Comparison of ENCODE assay signal across 8 cellular contexts in the genomic region with DNA sequence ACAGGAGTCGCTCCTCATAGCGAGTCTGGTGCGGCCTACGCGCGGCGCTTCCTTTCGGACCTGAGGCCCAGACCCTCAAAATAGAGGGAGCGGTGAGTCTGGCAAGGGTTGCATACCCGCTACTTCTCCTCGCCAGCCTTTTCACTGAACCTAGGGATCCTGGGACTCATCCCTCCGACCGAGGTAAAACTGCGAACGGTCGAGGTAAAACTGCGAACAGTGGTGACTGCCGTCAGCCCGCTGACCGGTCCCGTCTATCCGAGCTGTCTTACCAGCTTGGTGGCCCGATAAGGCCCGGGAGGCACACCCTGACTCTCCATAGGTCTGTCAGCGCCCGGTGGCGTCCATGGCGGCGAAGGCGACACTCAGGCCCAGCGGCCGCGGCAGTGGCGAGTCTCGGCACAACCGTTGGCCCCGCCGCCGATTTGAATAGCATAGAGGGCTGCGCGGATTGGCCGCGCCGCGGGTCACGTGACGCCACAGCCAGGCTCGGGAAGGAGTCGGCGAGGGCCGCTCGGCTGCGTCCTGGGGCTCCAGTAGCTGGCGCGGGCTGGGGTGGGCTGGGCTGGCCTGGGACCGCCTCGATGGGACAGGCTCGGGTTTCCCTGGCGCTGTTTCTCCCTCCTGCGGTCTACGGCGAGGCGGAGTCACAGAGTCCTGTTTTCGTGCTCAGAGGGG. TPM values are rescaled to one million over a fixed set of nuclear protein-coding genes. Genes with fewer than 3 reads are reported as not detected.
A peak's percentile ranks its signal among the peaks of the same experiment; 100 is the strongest.
DNase-seq lines count a peak whose midpoint lies in the region; ATAC-seq and TF ChIP-seq lines count a peak whose summit lies in the region.

A gene with protein sequence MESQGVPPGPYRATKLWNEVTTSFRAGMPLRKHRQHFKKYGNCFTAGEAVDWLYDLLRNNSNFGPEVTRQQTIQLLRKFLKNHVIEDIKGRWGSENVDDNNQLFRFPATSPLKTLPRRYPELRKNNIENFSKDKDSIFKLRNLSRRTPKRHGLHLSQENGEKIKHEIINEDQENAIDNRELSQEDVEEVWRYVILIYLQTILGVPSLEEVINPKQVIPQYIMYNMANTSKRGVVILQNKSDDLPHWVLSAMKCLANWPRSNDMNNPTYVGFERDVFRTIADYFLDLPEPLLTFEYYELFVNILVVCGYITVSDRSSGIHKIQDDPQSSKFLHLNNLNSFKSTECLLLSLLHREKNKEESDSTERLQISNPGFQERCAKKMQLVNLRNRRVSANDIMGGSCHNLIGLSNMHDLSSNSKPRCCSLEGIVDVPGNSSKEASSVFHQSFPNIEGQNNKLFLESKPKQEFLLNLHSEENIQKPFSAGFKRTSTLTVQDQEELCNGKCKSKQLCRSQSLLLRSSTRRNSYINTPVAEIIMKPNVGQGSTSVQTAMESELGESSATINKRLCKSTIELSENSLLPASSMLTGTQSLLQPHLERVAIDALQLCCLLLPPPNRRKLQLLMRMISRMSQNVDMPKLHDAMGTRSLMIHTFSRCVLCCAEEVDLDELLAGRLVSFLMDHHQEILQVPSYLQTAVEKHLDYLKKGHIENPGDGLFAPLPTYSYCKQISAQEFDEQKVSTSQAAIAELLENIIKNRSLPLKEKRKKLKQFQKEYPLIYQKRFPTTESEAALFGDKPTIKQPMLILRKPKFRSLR (minus strand): TSS at position 403 of the 678 bp plus-strand sequence. CDS start 83 bp downstream, at position 320.

- WGBS in psoas muscle, 3 donors, result 0 to 1% (median 0%) methylated on average over 63 to 64 of the region's 64 CpGs

- no peaks in the 10 kb centered on the region for H3K9me3 ChIP-seq in psoas muscle
- H3K9me3 ChIP-seq in uterus, result no peaks in the 10 kb centered on the region

- intact Hi-C loops in left ventricle myocardium superior (cut with micrococcal nuclease) (no loop called here), psoas muscle (cut with DNase I) (no loop called here), uterus (cut with DNase I; ENCODE audit: low total_unique reads) (no loop called here)

- H3K36me3 ChIP-seq in psoas muscle (ENCODE audit: insufficient read depth in 1 of 2, low read depth in 1 of 2), result no peaks in the 10 kb centered on the region
- H3K36me3 ChIP-seq in uterus, result no peaks in the 10 kb centered on the region

- peak; percentile 89 to 94 (median 93) for DNase-seq in NCI-H1417 (lab: John Stamatoyannopoulos, UW)
- DNase-seq in T-cell, result peak; percentile 15 to 74 (median 50)
- peak; percentile 87 for DNase-seq in amniotic epithelial cell (ENCODE audit: low read depth)
- peak; percentile 98 for DNase-seq in left ventricle myocardium superior
- peak; percentile 94 to 96 for DNase-seq in psoas muscle
- DNase-seq in uterus, result peak; percentile 86 to 91

- H3K4me3 ChIP-seq in GM12875 (ENCODE audit: low read depth, low read length) (peak within 1 kb of the TSS; percentile 72), psoas muscle (peak within 1 kb of the TSS; percentile 83), uterus (peak within 1 kb of the TSS; percentile 45 to 50)

- CTCF ChIA-PET in T-cell (lab: Charles Lee), result interaction anchor here in 1 of 2 donors (0.6 kb wide), 1 partner anchor 1724 kb away, joined by 3 read pairs; the partner anchor contains the start of gene SRSF11

- POLR2A ChIA-PET in T-cell (lab: Charles Lee), result no interaction called here

- TF ChIP-seq CTCF in GM12875 (IDR thresholded peaks at IDR 0.05; ENCODE audit: borderline replicate concordance, insufficient read depth, low read depth, low read length) (no peak), psoas muscle (IDR thresholded peaks at IDR 0.05) (no peak), uterus (IDR thresholded peaks at IDR 0.05) (no peak)

- no peaks in the 10 kb centered on the region for H3K27me3 ChIP-seq in psoas muscle (ENCODE audit: insufficient read depth in 3 of 3, low read length in 2 of 3)
- H3K27me3 ChIP-seq in uterus, result no peaks in the 10 kb centered on the region

- peak; percentile 95 for ATAC-seq in HG02759 (IDR thresholded peaks at IDR 0.05; ENCODE audit: unreplicated experiment)
- ATAC-seq in T-cell (replicated peaks in 1 of 4), result peak; percentile 87 to 97 (median 91)
- peak; percentile 100 for ATAC-seq in left ventricle myocardium superior
- ATAC-seq in psoas muscle, result peak; percentile 100

- H3K9me3 Mint-ChIP-seq in T-cell, result no peaks in the 10 kb centered on the region

- H3K27ac Mint-ChIP-seq in T-cell, result no peak within 1 kb of the TSS

- H3K36me3 Mint-ChIP-seq in T-cell, result no peaks in the 10 kb centered on the region

- peaks cover 21 to 49% (median 23%) of the 10 kb centered on the region in 3 donors for H3K4me1 Mint-ChIP-seq in T-cell

- H3K27ac ChIP-seq in psoas muscle, result no peak within 1 kb of the TSS
- peak within 1 kb of the TSS; percentile 20 to 47 for H3K27ac ChIP-seq in uterus

- H3K4me3 Mint-ChIP-seq in T-cell, result peak within 1 kb of the TSS; percentile 79 to 85 (median 80)

- peaks cover 5% of the 10 kb centered on the region for H3K4me1 ChIP-seq in psoas muscle
- H3K4me1 ChIP-seq in uterus, result peaks cover 5 to 6% of the 10 kb centered on the region in 2 donors

- TF ChIP-seq POLR2A in uterus (IDR thresholded peaks at IDR 0.05), result no peak

- peaks cover 3 to 13% of the 10 kb centered on the region in 2 donors for H3K27me3 Mint-ChIP-seq in T-cell

RNA-seq across cellular contexts. Expression of the gene that starts here (rescaled TPM):
- total RNA-seq in T-cell (under 1 TPM; 0.08 to 0.41 (median 0.20) TPM), left ventricle myocardium superior (0.45 TPM), psoas muscle (under 1 TPM in 3 of 4 donors, not detected in 1; 0.08 to 0.26 (median 0.15) TPM), uterus (10 to 100 TPM in 1 of 4 donors, 1 to 10 TPM in 1, under 1 TPM in 2; under 0.01 to 18.1 (median 2.9) TPM)
- under 1 TPM; 0.01 to 0.08 (median 0.03) TPM for polyA plus RNA-seq in psoas muscle

Comparison
In these comparisons a context has a peak if more than half of its experiments do, and no peak if none do; other contexts are left out.
1. Peak in DNase-seq and ATAC-seq in T-cell; RNA of the gene not detected or under 1 TPM.
2. Peak in DNase-seq and ATAC-seq in left ventricle myocardium superior; RNA of the gene not detected or under 1 TPM.
3. Peak in DNase-seq, ATAC-seq and H3K4me3 ChIP-seq in psoas muscle; RNA of the gene not detected or under 1 TPM.